30 cellular contexts compared by ENCODE assay signal in the genomic region with DNA sequence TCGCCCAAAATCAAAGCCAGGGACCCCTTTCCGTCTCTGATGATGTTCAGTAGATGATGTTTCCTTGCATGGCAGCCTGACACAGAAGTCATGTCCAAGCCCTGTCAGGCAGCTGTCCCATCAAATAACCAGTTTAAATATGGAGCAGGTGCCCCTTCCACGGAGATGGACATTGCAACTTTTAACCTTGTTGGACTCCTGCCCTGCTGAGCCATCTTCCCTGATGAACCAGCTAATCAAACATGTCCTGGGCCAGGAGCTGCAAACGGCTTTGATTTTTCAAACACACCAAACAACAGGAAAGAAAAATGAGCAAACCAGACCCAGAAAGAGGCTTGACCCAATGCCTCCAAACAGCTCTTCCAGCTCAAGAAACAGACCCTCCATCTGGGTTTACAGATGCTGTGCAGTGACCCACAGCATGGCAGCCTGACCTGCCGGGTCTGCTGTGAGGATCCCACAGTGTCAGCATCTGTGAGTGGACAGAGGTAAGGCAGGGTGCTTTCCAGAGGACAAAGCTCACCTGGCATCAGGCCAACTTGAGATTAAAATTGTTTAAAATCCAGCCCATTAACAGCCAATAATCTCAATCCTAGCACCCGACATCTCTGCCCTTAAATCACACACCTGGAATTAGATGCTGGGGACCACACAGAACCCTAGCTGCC.
"Had no signal": no experiment of that assay in that cellular context is flagged by ENCODE, and none has a peak within 500 bp of the region (broad histone marks: within the 10 kb centered on the region; RNA-seq: fewer than 3 reads in every experiment).

No MANE protein-coding gene starts in this region.

- H3K4me2 ChIP-seq: PC-9 had no signal

- H3K27ac ChIP-seq: cardiac muscle cell, PC-9, RWPE1 had no signal

- FAIRE-seq: RCC 7860 had no signal

- DNase-seq: activated CD4-positive, alpha-beta memory T cell treated with anti-CD3 and anti-CD28 coated beads for 36 hours; activated CD4-positive, alpha-beta T cell treated with anti-CD3 and anti-CD28 coated beads for 36 hours; activated CD4-positive, alpha-beta T cell treated with anti-CD3 and anti-CD28 coated beads, Interleukin-2, amount 10 ng/mL, durations not matched to agents 7 days and 5 days; activated effector memory CD4-positive, alpha-beta T cell treated with anti-CD3 and anti-CD28 coated beads, Interleukin-2, amount 50 U/mL, for 16 hours; activated naive CD4-positive, alpha-beta T cell; activated naive CD4-positive, alpha-beta T cell treated with anti-CD3 and anti-CD28 coated beads, Interleukin-2, amount 50 U/mL, for 16 hours; activated naive CD8-positive, alpha-beta T cell treated with anti-CD3 and anti-CD28 coated beads for 36 hours; activated T-cell treated with anti-CD3 and anti-CD28 coated beads, Interleukin-2, amount 50 U/mL, for 1 hour; activated T-cell treated with anti-CD3 and anti-CD28 coated beads, Interleukin-2, amount 50 U/mL, for 72 hours; amniotic stem cell; aorta; IMR-90; Karpas-422; KBM-7; NCI-H1105; NCI-H1417 treated with DMSO at 0.1 percent for 48 hours; NCI-H1694 treated with DMSO at 0.1 percent for 48 hours; NCI-H2029; NCI-H510A; NCI-H526; NCI-H774; PC-9; SIG-M5 had no signal

- H2AFZ ChIP-seq: PC-9 had no signal

- H3K27me3 ChIP-seq: cardiac muscle cell had no signal

- ATAC-seq: activated CD4-positive, alpha-beta T cell treated with anti-CD3 and anti-CD28 coated beads for 36 hours; activated CD4-positive, CD25-positive, alpha-beta regulatory T cell treated with anti-CD3 and anti-CD28 coated beads, Interleukin-2, amount 50 U/mL, for 24 hours; activated T-cell treated with anti-CD3 and anti-CD28 coated beads, Interleukin-2, amount 50 U/mL, for 72 hours; activated T-helper 17 cell treated with anti-CD3 and anti-CD28 coated beads, Interleukin-2, amount 50 U/mL, for 72 hours; Right ventricle myocardium inferior; WTC11 had no signal

- H3K36me3 ChIP-seq: cardiac muscle cell had no signal

- H3K4me3 ChIP-seq: cardiac muscle cell, PC-9 had no signal
